Comparison of ENCODE assay signal across 10 cellular contexts in genomic region chr12:39448038-39448437, GRCh38.
"Had no signal": no experiment of that assay in that cellular context is flagged by ENCODE, and none has a peak within 500 bp of the region (broad histone marks: within the 10 kb centered on the region; RNA-seq: fewer than 3 reads in every experiment).

No MANE protein-coding gene starts in this region.

- H3K9me3 Mint-ChIP-seq: H9, HFFc6 had no signal

- H3K4me3 Mint-ChIP-seq: H9, HFFc6 had no signal

- DNase-seq: GM23248, GOT3, H7, H9, HCEC 1CT, HFFc6 had no signal

- H3K9ac ChIP-seq: GM23248 had no signal

- H3K9me3 ChIP-seq: HAP-1 had no signal

- H3K27ac Mint-ChIP-seq: H9, HFFc6 had no signal

- H3K4me3 ChIP-seq: GM23248, HAP-1 had no signal

- FAIRE-seq: H1, H54 had no signal

- H3K36me3 ChIP-seq: HAP-1 had no signal

- ATAC-seq: HCT116 had no signal

- H2AFZ ChIP-seq: GM23248 had no signal

- H3K27ac ChIP-seq: GM23248 had no signal
